ENCODE assay signal across 24 cellular contexts in the genomic region with DNA sequence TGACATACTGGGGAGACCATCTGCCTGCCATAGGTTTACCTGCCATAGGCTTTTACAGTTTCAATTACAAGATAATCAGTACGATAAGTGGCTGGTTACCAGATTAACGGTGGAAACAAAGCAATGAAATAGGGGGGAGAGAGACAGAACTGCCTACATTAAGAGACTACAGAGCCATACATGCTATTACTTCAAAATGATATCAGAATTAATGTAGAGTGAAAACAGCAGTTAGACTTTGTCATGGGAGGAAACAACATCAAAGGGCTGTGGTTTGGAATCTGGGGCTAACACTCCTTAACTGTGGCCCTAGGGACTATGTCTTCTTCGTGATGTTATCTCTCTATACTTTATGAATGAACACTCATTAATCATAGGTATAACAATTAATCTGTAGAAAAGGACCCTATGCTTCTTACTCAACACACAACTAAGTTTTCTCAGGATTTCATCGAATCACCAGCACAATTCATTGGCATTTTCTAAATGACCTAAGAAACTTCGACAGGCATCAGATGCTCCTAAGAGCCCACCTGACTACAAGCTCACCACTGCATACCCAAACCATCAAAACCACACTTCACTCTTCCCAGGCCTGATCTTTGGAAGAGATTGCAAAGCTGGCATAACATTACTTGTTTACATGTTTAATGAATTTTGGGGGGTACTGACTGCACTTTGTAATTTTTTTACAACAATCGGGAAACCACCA.
DNase-seq lines count a peak whose midpoint lies in the region; ATAC-seq, FAIRE-seq and TF ChIP-seq lines count a peak whose summit lies in the region.
"Had no signal": no experiment of that assay in that cellular context is flagged by ENCODE, and none has a peak within 500 bp of the region (broad histone marks: within the 10 kb centered on the region; RNA-seq: fewer than 3 reads in every experiment).

No MANE protein-coding gene starts in this region.

- no peak overlapping the region for H3K9ac ChIP-seq in BLaER1 treated with 17β-estradiol and CSF1 and Interleukin-3, amounts not matched to agents 10 nM and 100 nM
- H3K9ac ChIP-seq: KMS-11 had no signal

- H3K4me1 ChIP-seq in BLaER1 treated with 17β-estradiol and CSF1 and Interleukin-3, amounts not matched to agents 10 nM and 100 nM, result peaks cover 6 to 43% (median 27%) of the 10 kb centered on the region in 10 experiments; a peak in 18 of 20 replicates
- H3K4me1 ChIP-seq in CD4-positive, alpha-beta memory T cell (ENCODE audit: insufficient read depth, low read length), result no peaks in the 10 kb centered on the region
- H3K4me1 ChIP-seq: body of pancreas, prostate gland had no signal

- H3K27me3 ChIP-seq in BLaER1 treated with 17β-estradiol and CSF1 and Interleukin-3, amounts not matched to agents 10 nM and 100 nM, result no peaks in the 10 kb centered on the region
- H3K27me3 ChIP-seq in CD4-positive, alpha-beta memory T cell (ENCODE audit: insufficient read depth, low read length), result no peaks in the 10 kb centered on the region
- H3K27me3 ChIP-seq: body of pancreas had no signal

- H3K9me3 ChIP-seq in BLaER1 treated with 17β-estradiol and CSF1 and Interleukin-3, amounts not matched to agents 10 nM and 100 nM (replicated peaks in 1 of 11), result peaks cover 0 to 15% (median 0%) of the 10 kb centered on the region in 11 experiments; a peak in 1 of 22 replicates
- H3K9me3 ChIP-seq in CD4-positive, alpha-beta memory T cell (ENCODE audit: control insufficient read depth in 1 of 2, low read length in 2 of 2), result no peaks in the 10 kb centered on the region
- H3K9me3 ChIP-seq: body of pancreas, prostate gland had no signal

- H3K4me3 ChIP-seq in BLaER1 treated with 17β-estradiol and CSF1 and Interleukin-3, amounts not matched to agents 10 nM and 100 nM, result no peak overlapping the region
- no peak overlapping the region for H3K4me3 ChIP-seq in CD4-positive, alpha-beta memory T cell (ENCODE audit: low read length in 2 of 2)
- H3K4me3 ChIP-seq: body of pancreas, prostate gland, skin epidermis had no signal

- H3K4me2 ChIP-seq in BLaER1 treated with 17β-estradiol and CSF1 and Interleukin-3, amounts not matched to agents 10 nM and 100 nM, result peak overlapping the region; percentile 21 to 77 (median 64); a peak in 19 of 22 replicates
- H3K4me2 ChIP-seq: KMS-11 had no signal

- no peak for ATAC-seq in GM18502 (IDR thresholded peaks at IDR 0.05; ENCODE audit: poor library complexity, unreplicated experiment)
- no peak for ATAC-seq in Right ventricle myocardium superior (ENCODE audit: poor library complexity)
- ATAC-seq: body of pancreas had no signal

- no peaks in the 10 kb centered on the region for H3K36me3 Mint-ChIP-seq in chondrocyte (ENCODE audit: low read depth)
- no peaks in the 10 kb centered on the region for H3K36me3 Mint-ChIP-seq in CD4-positive, alpha-beta memory T cell

- DNase-seq in D721Med (ENCODE audit: insufficient read length, low spot score) (no peak), NCI-H82 (lab: John Stamatoyannopoulos, UW) (peak; percentile 96), chondrocyte (ENCODE audit: low spot score) (no peak), germinal center (ENCODE audit: low spot score) (no peak), Right ventricle myocardium superior (no peak)
- DNase-seq in CD4-positive, alpha-beta memory T cell, result no peak
- DNase-seq: activated B cell treated with CpG ODN at 0.5 μM for 24 hours; activated naive CD4-positive, alpha-beta T cell treated with anti-CD3 and anti-CD28 coated beads for 36 hours; AML-193; body of pancreas; Calu3; HFFc6; midbrain; NCI-H1417 treated with DMSO at 0.1 percent for 48 hours; NCI-H446; SHP77 treated with DMSO at 0.1 percent for 48 hours; stimulated activated CD4-positive, alpha-beta T cell treated with anti-CD3 and anti-CD28 coated beads, Interleukin-4, amount 100 ng/mL, for 4 hours had no signal

- no peak overlapping the region for H3K27ac ChIP-seq in BLaER1 treated with 17β-estradiol and CSF1 and Interleukin-3, amounts not matched to agents 10 nM and 100 nM
- H3K27ac ChIP-seq in CD4-positive, alpha-beta memory T cell (ENCODE audit: low read depth, low read length), result no peak overlapping the region
- H3K27ac ChIP-seq: body of pancreas, KMS-11, prostate gland, skin epidermis had no signal

- no peak overlapping the region for H3K4me3 Mint-ChIP-seq in chondrocyte (ENCODE audit: unreplicated experiment)
- H3K4me3 Mint-ChIP-seq in CD4-positive, alpha-beta memory T cell, result no peak overlapping the region
- H3K4me3 Mint-ChIP-seq: activated B cell treated with CpG ODN at 0.5 μM for 24 hours; activated naive CD4-positive, alpha-beta T cell treated with anti-CD3 and anti-CD28 coated beads for 36 hours; dendritic cell treated with granulocyte-macrophage colony-stimulating factor and Interleukin-4, amounts not matched to agents 40 ng/mL and 50 ng/mL, for 4 days; HFFc6; neural crest cell had no signal

- peaks cover 30% of the 10 kb centered on the region for H3K4me1 Mint-ChIP-seq in chondrocyte (ENCODE audit: low read depth)
- H3K4me1 Mint-ChIP-seq in CD4-positive, alpha-beta memory T cell, result peaks cover 0 to 3% (median 0%) of the 10 kb centered on the region in 4 donors

- POLR2A ChIA-PET in CD4-positive, alpha-beta memory T cell (lab: Charles Lee; ENCODE audit: partially characterized antibody), result no interaction called here

- H3K9me3 Mint-ChIP-seq in chondrocyte (ENCODE audit: low read depth), result peaks cover 10% of the 10 kb centered on the region
- H3K9me3 Mint-ChIP-seq in CD4-positive, alpha-beta memory T cell, result peaks cover 0 to 4% (median 0%) of the 10 kb centered on the region in 8 donors
- H3K9me3 Mint-ChIP-seq: activated B cell treated with CpG ODN at 0.5 μM for 24 hours; dendritic cell treated with granulocyte-macrophage colony-stimulating factor and Interleukin-4, amounts not matched to agents 40 ng/mL and 50 ng/mL, for 4 days had no signal

- CTCF ChIA-PET in CD4-positive, alpha-beta memory T cell (lab: Charles Lee; ENCODE audit: partially characterized antibody), result no interaction called here

- H3K27ac Mint-ChIP-seq in chondrocyte (ENCODE audit: unreplicated experiment), result peak overlapping the region; percentile 18
- H3K27ac Mint-ChIP-seq in CD4-positive, alpha-beta memory T cell, result no peak overlapping the region
- H3K27ac Mint-ChIP-seq: activated B cell treated with CpG ODN at 0.5 μM for 24 hours; activated naive CD4-positive, alpha-beta T cell treated with anti-CD3 and anti-CD28 coated beads for 36 hours; dendritic cell treated with granulocyte-macrophage colony-stimulating factor and Interleukin-4, amounts not matched to agents 40 ng/mL and 50 ng/mL, for 4 days; HFFc6 had no signal

- FAIRE-seq in D721Med (lab: Jason Lieb, UNC), result peak; percentile 87

- no peaks in the 10 kb centered on the region for H3K36me3 ChIP-seq in BLaER1 treated with 17β-estradiol and CSF1 and Interleukin-3, amounts not matched to agents 10 nM and 100 nM
- H3K36me3 ChIP-seq in CD4-positive, alpha-beta memory T cell (ENCODE audit: insufficient read depth, low read length), result no peaks in the 10 kb centered on the region
- H3K36me3 ChIP-seq: prostate gland had no signal

- TF ChIP-seq CTCF in D721Med (IDR thresholded peaks at IDR 0.05; ENCODE audit: insufficient read depth, missing control alignments) (no peak), chondrocyte (IDR thresholded peaks at IDR 0.05) (no peak)

- H3K27me3 Mint-ChIP-seq in chondrocyte (ENCODE audit: low read depth), result no peaks in the 10 kb centered on the region
- H3K27me3 Mint-ChIP-seq in CD4-positive, alpha-beta memory T cell, result no peaks in the 10 kb centered on the region
- H3K27me3 Mint-ChIP-seq: activated B cell treated with CpG ODN at 0.5 μM for 24 hours; dendritic cell treated with granulocyte-macrophage colony-stimulating factor and Interleukin-4, amounts not matched to agents 40 ng/mL and 50 ng/mL, for 4 days had no signal

- intact Hi-C loops in CD4-positive, alpha-beta memory T cell (cut with micrococcal nuclease), result no loop called here
- intact Hi-C loops in Right ventricle myocardium superior (cut with DNase I), result no loop called here

- no peaks in the 10 kb centered on the region for H4K20me1 ChIP-seq in BLaER1 treated with 17β-estradiol and CSF1 and Interleukin-3, amounts not matched to agents 10 nM and 100 nM
